1 cellular context compared by ENCODE assay signal in the genomic region with DNA sequence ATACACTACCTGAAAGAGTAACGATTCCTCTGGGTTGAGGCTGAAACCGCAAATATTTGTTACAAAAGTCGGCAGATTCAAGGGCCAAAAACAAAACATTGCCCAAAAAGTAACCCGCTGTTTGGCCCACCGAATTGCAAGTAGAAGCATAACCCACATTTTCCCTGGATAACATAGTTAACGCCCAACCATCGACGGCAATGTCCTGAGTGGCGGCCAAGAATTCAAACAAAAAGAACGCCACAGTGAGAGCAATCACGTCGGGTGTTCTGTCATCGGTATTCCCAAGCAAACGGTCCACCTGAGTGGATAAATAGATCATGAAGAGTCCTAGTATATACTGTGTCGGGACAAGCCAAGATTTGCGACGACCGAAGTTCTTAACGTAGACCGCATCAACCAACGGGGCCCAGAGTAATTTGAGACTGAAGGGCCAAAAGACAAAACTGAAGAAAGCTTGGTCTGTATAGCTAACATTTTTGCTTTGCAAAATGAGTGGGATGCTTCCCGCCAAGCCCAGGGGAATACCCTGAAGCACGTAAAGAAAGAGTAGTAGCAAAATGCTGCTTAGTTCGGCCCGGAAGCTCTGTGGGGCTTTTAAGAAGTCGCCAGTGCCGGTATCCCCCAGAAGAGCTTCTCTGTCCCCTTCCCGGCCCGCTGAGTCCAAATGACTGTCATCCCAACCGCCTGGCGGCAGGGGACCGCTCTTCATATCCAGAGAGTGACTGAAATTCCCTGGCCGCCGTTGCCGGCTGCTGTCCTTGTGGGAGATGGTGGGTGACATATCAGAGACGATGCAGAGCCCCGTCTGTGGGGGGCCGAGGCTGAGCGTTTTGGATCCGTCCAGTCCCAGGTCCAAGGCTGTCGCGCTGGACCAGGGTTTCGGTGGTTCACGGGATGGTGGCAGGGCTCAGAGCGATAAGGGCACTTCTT.
TF ChIP-seq lines count a peak whose summit lies in the region.

No MANE protein-coding gene starts in this region.

TF ChIP-seq in neural cell, 6 proteins besides CTCF, POLR2A, EP300 and RAD21 (continued from another document):
- TF ChIP-seq, protein P1, sequence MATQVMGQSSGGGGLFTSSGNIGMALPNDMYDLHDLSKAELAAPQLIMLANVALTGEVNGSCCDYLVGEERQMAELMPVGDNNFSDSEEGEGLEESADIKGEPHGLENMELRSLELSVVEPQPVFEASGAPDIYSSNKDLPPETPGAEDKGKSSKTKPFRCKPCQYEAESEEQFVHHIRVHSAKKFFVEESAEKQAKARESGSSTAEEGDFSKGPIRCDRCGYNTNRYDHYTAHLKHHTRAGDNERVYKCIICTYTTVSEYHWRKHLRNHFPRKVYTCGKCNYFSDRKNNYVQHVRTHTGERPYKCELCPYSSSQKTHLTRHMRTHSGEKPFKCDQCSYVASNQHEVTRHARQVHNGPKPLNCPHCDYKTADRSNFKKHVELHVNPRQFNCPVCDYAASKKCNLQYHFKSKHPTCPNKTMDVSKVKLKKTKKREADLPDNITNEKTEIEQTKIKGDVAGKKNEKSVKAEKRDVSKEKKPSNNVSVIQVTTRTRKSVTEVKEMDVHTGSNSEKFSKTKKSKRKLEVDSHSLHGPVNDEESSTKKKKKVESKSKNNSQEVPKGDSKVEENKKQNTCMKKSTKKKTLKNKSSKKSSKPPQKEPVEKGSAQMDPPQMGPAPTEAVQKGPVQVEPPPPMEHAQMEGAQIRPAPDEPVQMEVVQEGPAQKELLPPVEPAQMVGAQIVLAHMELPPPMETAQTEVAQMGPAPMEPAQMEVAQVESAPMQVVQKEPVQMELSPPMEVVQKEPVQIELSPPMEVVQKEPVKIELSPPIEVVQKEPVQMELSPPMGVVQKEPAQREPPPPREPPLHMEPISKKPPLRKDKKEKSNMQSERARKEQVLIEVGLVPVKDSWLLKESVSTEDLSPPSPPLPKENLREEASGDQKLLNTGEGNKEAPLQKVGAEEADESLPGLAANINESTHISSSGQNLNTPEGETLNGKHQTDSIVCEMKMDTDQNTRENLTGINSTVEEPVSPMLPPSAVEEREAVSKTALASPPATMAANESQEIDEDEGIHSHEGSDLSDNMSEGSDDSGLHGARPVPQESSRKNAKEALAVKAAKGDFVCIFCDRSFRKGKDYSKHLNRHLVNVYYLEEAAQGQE (IDR thresholded peaks at IDR 0.05; ENCODE audit: borderline replicate concordance), result no peak
- TF ChIP-seq SMC3 (conservative IDR thresholded peaks at IDR 0.05; ENCODE audit: poor library complexity) (no peak), MXI1 (conservative IDR thresholded peaks at IDR 0.05; ENCODE audit: poor library complexity, severe bottlenecking) (no peak)
